In the genomic region with DNA sequence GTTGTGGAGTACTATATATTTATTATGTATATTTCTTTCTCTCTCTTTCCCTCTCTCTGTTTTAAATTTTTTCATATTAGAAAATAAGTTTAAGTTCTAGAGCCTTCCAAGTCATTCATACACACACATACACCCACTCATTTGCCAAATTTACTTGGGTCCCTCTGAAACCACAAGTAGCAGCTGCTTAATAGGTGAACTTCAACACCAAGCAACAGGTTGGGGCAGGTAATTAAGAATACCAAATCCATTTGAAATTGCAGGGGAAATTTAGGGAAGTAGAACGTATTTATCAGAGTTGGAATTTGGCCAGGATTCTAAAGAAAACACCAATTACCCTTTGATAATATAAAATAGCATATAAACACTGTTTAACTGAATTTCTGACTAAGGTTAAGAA, we compare ENCODE assay signal across 14 cellular contexts.
A peak's percentile ranks its signal among the peaks of the same experiment; 100 is the strongest.
DNase-seq lines count a peak whose midpoint lies in the region; FAIRE-seq and TF ChIP-seq lines count a peak whose summit lies in the region.
"Had no signal": no experiment of that assay in that cellular context is flagged by ENCODE, and none has a peak within 500 bp of the region (broad histone marks: within the 10 kb centered on the region; RNA-seq: fewer than 3 reads in every experiment).

No MANE protein-coding gene starts in this region.

- peak overlapping the region; percentile 89 for H2AFZ ChIP-seq in keratinocyte (ENCODE audit: control insufficient read depth, low read length)

- H3K27me3 ChIP-seq in bronchial epithelial cell (ENCODE audit: control insufficient read depth, insufficient read depth, low read length): no peaks in the 10 kb centered on the region
- H3K27me3 ChIP-seq in keratinocyte (ENCODE audit: control insufficient read depth, extremely low read depth, insufficient read depth, low read length): no peaks in the 10 kb centered on the region
- no peaks in the 10 kb centered on the region for H3K27me3 ChIP-seq in tibial artery
- H3K27me3 ChIP-seq: BLaER1 treated with 17β-estradiol and CSF1 and Interleukin-3, amounts not matched to agents 10 nM and 100 nM had no signal

- no peaks in the 10 kb centered on the region for H3K9me1 ChIP-seq in keratinocyte (ENCODE audit: control insufficient read depth, extremely low read depth, insufficient read depth, low read length)

- dilution Hi-C loops in keratinocyte (cut with MboI; ENCODE audit: extremely low pct_ligation_motif_present, low sequenced_read_pairs): no loop called here

- H3K9ac ChIP-seq in keratinocyte (ENCODE audit: control insufficient read depth, extremely low read depth, insufficient read depth, low read length): no peak overlapping the region
- H3K9ac ChIP-seq: BLaER1 treated with 17β-estradiol and CSF1 and Interleukin-3, amounts not matched to agents 10 nM and 100 nM had no signal

- H3K4me2 ChIP-seq in keratinocyte (ENCODE audit: control insufficient read depth, extremely low read depth, insufficient read depth, low read depth, low read length): peak overlapping the region; percentile 65
- H3K4me2 ChIP-seq: BLaER1 treated with 17β-estradiol and CSF1 and Interleukin-3, amounts not matched to agents 10 nM and 100 nM had no signal

- H3K4me1 ChIP-seq in HEK293 (ENCODE audit: control insufficient read depth, insufficient read depth, low read length) (no peaks in the 10 kb centered on the region), keratinocyte (ENCODE audit: control insufficient read depth, extremely low read depth, insufficient read depth, low read length) (peaks cover 37% of the 10 kb centered on the region), tibial artery (no peaks in the 10 kb centered on the region)
- H3K4me1 ChIP-seq: BLaER1 treated with 17β-estradiol and CSF1 and Interleukin-3, amounts not matched to agents 10 nM and 100 nM had no signal

- TF ChIP-seq CTCF in HEK293 (tag by site-specific recombination; IDR thresholded peaks at IDR 0.05) (no peak), bronchial epithelial cell (IDR thresholded peaks at IDR 0.05; ENCODE audit: insufficient read depth, low read length, severe bottlenecking) (no peak), keratinocyte (optimal IDR thresholded peaks at IDR 0.05 in 1 of 3, IDR thresholded peaks at IDR 0.05 in 1 of 3, conservative IDR thresholded peaks at IDR 0.05 in 1 of 3; ENCODE audit: extremely low read depth in 1 of 3, insufficient read depth in 2 of 3, low read length in 3 of 3) (no peak), tibial artery (IDR thresholded peaks at IDR 0.05) (no peak)

- DNase-seq in NCI-H69 (lab: John Stamatoyannopoulos, UW) (peak; percentile 26), bronchial epithelial cell (ENCODE audit: low read depth) (peak; percentile 68), keratinocyte (ENCODE audit: low read depth, low spot score) (no peak), ecto neural progenitor cell (ENCODE audit: low spot score) (no peak), SKM-1 (lab: John Stamatoyannopoulos, UW; ENCODE audit: unreplicated experiment) (no peak), tibial artery (no peak)
- DNase-seq: ACHN; CD4-positive, CD25-positive, alpha-beta regulatory T cell; DMS53; HCEC 1CT; IMR-90 had no signal

- H4K20me1 ChIP-seq in keratinocyte (ENCODE audit: control insufficient read depth, extremely low read depth, insufficient read depth, low read length): no peaks in the 10 kb centered on the region
- H4K20me1 ChIP-seq: BLaER1 treated with 17β-estradiol and CSF1 and Interleukin-3, amounts not matched to agents 10 nM and 100 nM had no signal

- CTCF ChIA-PET in HEK293 (lab: Yijun Ruan, JAX): no interaction called here

- H3K27ac ChIP-seq in HEK293 (ENCODE audit: extremely low read depth, low read depth, low read length): no peak overlapping the region
- peak overlapping the region; percentile 91 for H3K27ac ChIP-seq in keratinocyte (ENCODE audit: control insufficient read depth, insufficient read depth, low read length)
- H3K27ac ChIP-seq in tibial artery: no peak overlapping the region
- H3K27ac ChIP-seq: BLaER1 treated with 17β-estradiol and CSF1 and Interleukin-3, amounts not matched to agents 10 nM and 100 nM had no signal

- H3K4me3 ChIP-seq in HEK293 (ENCODE audit: low read depth, low read length) (no peak overlapping the region), bronchial epithelial cell (ENCODE audit: low read depth, low read length) (no peak overlapping the region), keratinocyte (ENCODE audit: control insufficient read depth in 2 of 3, extremely low read depth in 1 of 3, insufficient read depth in 2 of 3, low read depth in 1 of 3, low read length in 3 of 3) (peak overlapping the region in 1 of 3 experiments; percentile 33), tibial artery (no peak overlapping the region)
- H3K4me3 ChIP-seq: BLaER1 treated with 17β-estradiol and CSF1 and Interleukin-3, amounts not matched to agents 10 nM and 100 nM had no signal

- intact Hi-C loops in tibial artery (cut with DNase I; ENCODE audit: low total_unique reads): loop anchor here (10.0 kb wide), 1 partner anchor 47 kb away; no protein-coding TSS in a partner anchor

- FAIRE-seq in bronchial epithelial cell (lab: Jason Lieb, UNC) (no peak), keratinocyte (lab: Jason Lieb, UNC) (peak; percentile 74)
- FAIRE-seq: GM18507 had no signal

- H3K36me3 ChIP-seq in HEK293 (ENCODE audit: control insufficient read depth in 2 of 2, insufficient read depth in 1 of 2, low read length in 2 of 2): no peaks in the 10 kb centered on the region
- no peaks in the 10 kb centered on the region for H3K36me3 ChIP-seq in bronchial epithelial cell (ENCODE audit: control insufficient read depth, insufficient read depth, low read length)
- no peaks in the 10 kb centered on the region for H3K36me3 ChIP-seq in keratinocyte (ENCODE audit: control insufficient read depth in 2 of 2, extremely low read depth in 1 of 2, insufficient read depth in 2 of 2, low read length in 2 of 2)
- no peaks in the 10 kb centered on the region for H3K36me3 ChIP-seq in tibial artery
- H3K36me3 ChIP-seq: BLaER1 treated with 17β-estradiol and CSF1 and Interleukin-3, amounts not matched to agents 10 nM and 100 nM had no signal

- POLR2A ChIA-PET in HEK293 (lab: Yijun Ruan, JAX): no interaction called here

- H3K9me3 ChIP-seq in HEK293 (ENCODE audit: control insufficient read depth, insufficient read depth, low read depth, low read length): no peaks in the 10 kb centered on the region
- H3K9me3 ChIP-seq in keratinocyte (ENCODE audit: control insufficient read depth, low read depth, low read length): no peaks in the 10 kb centered on the region
- no peaks in the 10 kb centered on the region for H3K9me3 ChIP-seq in tibial artery
- H3K9me3 ChIP-seq: BLaER1 treated with 17β-estradiol and CSF1 and Interleukin-3, amounts not matched to agents 10 nM and 100 nM had no signal

- no peaks in the 10 kb centered on the region for H3K79me2 ChIP-seq in keratinocyte (ENCODE audit: control insufficient read depth, insufficient read depth, low read length)

TF ChIP-seq in HEK293, 187 proteins besides CTCF, POLR2A, EP300 and RAD21:
- TF ChIP-seq ZNF701 (tag by site-specific recombination; IDR thresholded peaks at IDR 0.05): no peak
- TF ChIP-seq ZNF670 (tag by site-specific recombination; IDR thresholded peaks at IDR 0.05; ENCODE audit: low read depth): no peak
- TF ChIP-seq SCRT2 (tag by site-specific recombination; IDR thresholded peaks at IDR 0.05): peak; percentile 38; the same call in 1 of the 2 replicates
- TF ChIP-seq ZNF654 (tag by site-specific recombination; IDR thresholded peaks at IDR 0.05; ENCODE audit: low read depth): no peak
- TF ChIP-seq, protein P1, sequence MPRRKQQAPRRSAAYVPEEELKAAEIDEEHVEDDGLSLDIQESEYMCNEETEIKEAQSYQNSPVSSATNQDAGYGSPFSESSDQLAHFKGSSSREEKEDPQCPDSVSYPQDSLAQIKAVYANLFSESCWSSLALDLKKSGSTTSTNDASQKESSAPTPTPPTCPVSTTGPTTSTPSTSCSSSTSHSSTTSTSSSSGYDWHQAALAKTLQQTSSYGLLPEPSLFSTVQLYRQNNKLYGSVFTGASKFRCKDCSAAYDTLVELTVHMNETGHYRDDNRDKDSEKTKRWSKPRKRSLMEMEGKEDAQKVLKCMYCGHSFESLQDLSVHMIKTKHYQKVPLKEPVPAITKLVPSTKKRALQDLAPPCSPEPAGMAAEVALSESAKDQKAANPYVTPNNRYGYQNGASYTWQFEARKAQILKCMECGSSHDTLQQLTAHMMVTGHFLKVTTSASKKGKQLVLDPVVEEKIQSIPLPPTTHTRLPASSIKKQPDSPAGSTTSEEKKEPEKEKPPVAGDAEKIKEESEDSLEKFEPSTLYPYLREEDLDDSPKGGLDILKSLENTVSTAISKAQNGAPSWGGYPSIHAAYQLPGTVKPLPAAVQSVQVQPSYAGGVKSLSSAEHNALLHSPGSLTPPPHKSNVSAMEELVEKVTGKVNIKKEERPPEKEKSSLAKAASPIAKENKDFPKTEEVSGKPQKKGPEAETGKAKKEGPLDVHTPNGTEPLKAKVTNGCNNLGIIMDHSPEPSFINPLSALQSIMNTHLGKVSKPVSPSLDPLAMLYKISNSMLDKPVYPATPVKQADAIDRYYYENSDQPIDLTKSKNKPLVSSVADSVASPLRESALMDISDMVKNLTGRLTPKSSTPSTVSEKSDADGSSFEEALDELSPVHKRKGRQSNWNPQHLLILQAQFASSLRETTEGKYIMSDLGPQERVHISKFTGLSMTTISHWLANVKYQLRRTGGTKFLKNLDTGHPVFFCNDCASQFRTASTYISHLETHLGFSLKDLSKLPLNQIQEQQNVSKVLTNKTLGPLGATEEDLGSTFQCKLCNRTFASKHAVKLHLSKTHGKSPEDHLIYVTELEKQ (tag by site-specific recombination; IDR thresholded peaks at IDR 0.05; ENCODE audit: borderline replicate concordance): no peak
- TF ChIP-seq, protein P2, sequence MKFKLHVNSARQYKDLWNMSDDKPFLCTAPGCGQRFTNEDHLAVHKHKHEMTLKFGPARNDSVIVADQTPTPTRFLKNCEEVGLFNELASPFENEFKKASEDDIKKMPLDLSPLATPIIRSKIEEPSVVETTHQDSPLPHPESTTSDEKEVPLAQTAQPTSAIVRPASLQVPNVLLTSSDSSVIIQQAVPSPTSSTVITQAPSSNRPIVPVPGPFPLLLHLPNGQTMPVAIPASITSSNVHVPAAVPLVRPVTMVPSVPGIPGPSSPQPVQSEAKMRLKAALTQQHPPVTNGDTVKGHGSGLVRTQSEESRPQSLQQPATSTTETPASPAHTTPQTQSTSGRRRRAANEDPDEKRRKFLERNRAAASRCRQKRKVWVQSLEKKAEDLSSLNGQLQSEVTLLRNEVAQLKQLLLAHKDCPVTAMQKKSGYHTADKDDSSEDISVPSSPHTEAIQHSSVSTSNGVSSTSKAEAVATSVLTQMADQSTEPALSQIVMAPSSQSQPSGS (tag by site-specific recombination; IDR thresholded peaks at IDR 0.05; ENCODE audit: low read depth): no peak
- TF ChIP-seq ZNF843 (tag by site-specific recombination; IDR thresholded peaks at IDR 0.05): no peak
- no peak for TF ChIP-seq ZNF394 (tag by site-specific recombination; IDR thresholded peaks at IDR 0.05; ENCODE audit: borderline replicate concordance)

Comparison
In these comparisons a context has a peak if more than half of its experiments do, and no peak if none do; other contexts are left out.
1. DNase-seq: peak in NCI-H69 (single experiment) and bronchial epithelial cell (single experiment); none in keratinocyte (single experiment), ecto neural progenitor cell (single experiment), SKM-1 (single experiment) and tibial artery (0 of 2).